ENCODE assay signal across 23 cellular contexts in the genomic region with DNA sequence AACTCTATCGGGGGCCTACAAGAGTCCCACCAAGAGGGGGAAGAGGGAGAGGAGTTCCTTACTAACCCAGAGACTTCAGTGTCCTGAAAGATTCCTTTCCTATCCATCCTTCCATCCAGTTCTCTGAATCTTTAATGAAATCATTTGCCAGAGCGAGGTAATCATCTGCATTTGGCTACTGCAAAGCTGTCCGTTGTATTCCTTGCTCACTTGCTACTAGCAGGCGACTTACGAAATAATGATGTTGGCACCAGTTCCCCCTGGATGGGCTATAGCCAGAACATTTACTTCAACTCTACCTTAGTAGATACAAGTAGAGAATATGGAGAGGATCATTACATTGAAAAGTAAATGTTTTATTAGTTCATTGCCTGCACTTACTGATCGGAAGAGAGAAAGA.
DNase-seq lines count a peak whose midpoint lies in the region; ATAC-seq and TF ChIP-seq lines count a peak whose summit lies in the region.
"Had no signal": no experiment of that assay in that cellular context is flagged by ENCODE, and none has a peak within 500 bp of the region (broad histone marks: within the 10 kb centered on the region; RNA-seq: fewer than 3 reads in every experiment).

No MANE protein-coding gene starts in this region.

- H3K9me3 Mint-ChIP-seq in stimulated activated memory B cell treated with anti-CD40 and anti-IgM and Interleukin-4, amounts not matched to agents 10 μg/mL and 1 μg/mL and 100 μg/mL, for 72 hours: no peaks in the 10 kb centered on the region
- H3K9me3 Mint-ChIP-seq: CD8-positive, alpha-beta T cell; IgD-negative memory B cell had no signal

- H3K9me3 ChIP-seq in BLaER1 (no peaks in the 10 kb centered on the region), T-helper 17 cell (ENCODE audit: control insufficient read depth, low read length, poor library complexity, severe bottlenecking) (no peaks in the 10 kb centered on the region), left lung (no peaks in the 10 kb centered on the region), stomach (no peaks in the 10 kb centered on the region)
- H3K9me3 ChIP-seq: BLaER1 treated with 17β-estradiol and CSF1 and Interleukin-3, amounts not matched to agents 10 nM and 100 nM; Caco-2; Peyer's patch had no signal

- H3K27ac ChIP-seq in BLaER1: peak overlapping the region; percentile 45; the same call in 1 of the 2 replicates
- H3K27ac ChIP-seq in left lung: peak overlapping the region in 1 of 2 donors; percentile 14
- no peak overlapping the region for H3K27ac ChIP-seq in stomach
- H3K27ac ChIP-seq: GM23248, KMS-11, Peyer's patch had no signal

- peaks cover 63% of the 10 kb centered on the region for H3K36me3 ChIP-seq in BLaER1
- peaks cover 0 to 56% of the 10 kb centered on the region in 2 donors for H3K36me3 ChIP-seq in left lung
- peaks cover 31 to 62% (median 60%) of the 10 kb centered on the region in 4 donors for H3K36me3 ChIP-seq in stomach

- WGBS in stomach, 5 donors: 86 to 92% (median 86%) methylated on average over 6 of the region's 6 CpGs

- H3K4me1 ChIP-seq in BLaER1: peaks cover 41% of the 10 kb centered on the region
- H3K4me1 ChIP-seq in left lung: peaks cover 21 to 47% of the 10 kb centered on the region in 2 donors
- H3K4me1 ChIP-seq in stomach: peaks cover 0 to 41% (median 3%) of the 10 kb centered on the region in 4 donors

- TF ChIP-seq EP300 in stomach (IDR thresholded peaks at IDR 0.05): no peak

- DNase-seq in T-helper 17 cell (no peak), left lung (no peak), NCI-H2196 treated with DMSO at 0.1 percent for 48 hours (lab: John Stamatoyannopoulos, UW; ENCODE audit: unreplicated experiment) (no peak), posterior vena cava (ENCODE audit: low spot score) (no peak), stomach (no peak)
- DNase-seq: Caco-2; CD8-positive, alpha-beta T cell; GM23248; HCEC 1CT; MM.1S; NCI-H1417; NCI-H1694; NCI-H2081; NCI-H226; NCI-H510A; NCI-H69; Peyer's patch; SHP77 treated with DMSO at 0.1 percent for 48 hours had no signal

- H3K4me3 Mint-ChIP-seq in T-helper 17 cell: no peak overlapping the region
- H3K4me3 Mint-ChIP-seq in stimulated activated memory B cell treated with anti-CD40 and anti-IgM and Interleukin-4, amounts not matched to agents 10 μg/mL and 1 μg/mL and 100 μg/mL, for 72 hours: no peak overlapping the region
- H3K4me3 Mint-ChIP-seq: CD8-positive, alpha-beta T cell had no signal

- peak overlapping the region; percentile 89 for H3K27ac Mint-ChIP-seq in T-helper 17 cell
- peak overlapping the region; percentile 57 for H3K27ac Mint-ChIP-seq in stimulated activated memory B cell treated with anti-CD40 and anti-IgM and Interleukin-4, amounts not matched to agents 10 μg/mL and 1 μg/mL and 100 μg/mL, for 72 hours
- H3K27ac Mint-ChIP-seq: CD8-positive, alpha-beta T cell had no signal

- no peak overlapping the region for H3K9ac ChIP-seq in BLaER1
- H3K9ac ChIP-seq: GM23248, KMS-11 had no signal

- H3K4me1 Mint-ChIP-seq in T-helper 17 cell: peaks cover 13% of the 10 kb centered on the region
- H3K4me1 Mint-ChIP-seq in stimulated activated memory B cell treated with anti-CD40 and anti-IgM and Interleukin-4, amounts not matched to agents 10 μg/mL and 1 μg/mL and 100 μg/mL, for 72 hours: peaks cover 11% of the 10 kb centered on the region

- H3K4me2 ChIP-seq in BLaER1: no peak overlapping the region
- H3K4me2 ChIP-seq: KMS-11 had no signal

- H3K27me3 ChIP-seq in BLaER1: no peaks in the 10 kb centered on the region
- H3K27me3 ChIP-seq in left lung: no peaks in the 10 kb centered on the region
- H3K27me3 ChIP-seq in stomach: no peaks in the 10 kb centered on the region
- H3K27me3 ChIP-seq: BLaER1 treated with 17β-estradiol and CSF1 and Interleukin-3, amounts not matched to agents 10 nM and 100 nM; Peyer's patch had no signal

- intact Hi-C loops in left lung (cut with DNase I) (no loop called here), posterior vena cava (cut with DNase I) (no loop called here), stomach (cut with DNase I; ENCODE audit: low total_unique reads) (no loop called here)

- TF ChIP-seq POLR2A in stomach (IDR thresholded peaks at IDR 0.05): no peak

- H3K36me3 Mint-ChIP-seq in T-helper 17 cell (ENCODE audit: low read depth): peaks cover 11% of the 10 kb centered on the region
- H3K36me3 Mint-ChIP-seq in stimulated activated memory B cell treated with anti-CD40 and anti-IgM and Interleukin-4, amounts not matched to agents 10 μg/mL and 1 μg/mL and 100 μg/mL, for 72 hours: peaks cover 37% of the 10 kb centered on the region

- H3K4me3 ChIP-seq in BLaER1 (no peak overlapping the region), left lung (no peak overlapping the region), stomach (no peak overlapping the region)
- H3K4me3 ChIP-seq: BLaER1 treated with 17β-estradiol and CSF1 and Interleukin-3, amounts not matched to agents 10 nM and 100 nM; GM23248; Peyer's patch had no signal

- TF ChIP-seq CTCF in left lung (IDR thresholded peaks at IDR 0.05) (no peak), stomach (IDR thresholded peaks at IDR 0.05) (no peak)

- no peaks in the 10 kb centered on the region for H3K27me3 Mint-ChIP-seq in T-helper 17 cell
- no peaks in the 10 kb centered on the region for H3K27me3 Mint-ChIP-seq in stimulated activated memory B cell treated with anti-CD40 and anti-IgM and Interleukin-4, amounts not matched to agents 10 μg/mL and 1 μg/mL and 100 μg/mL, for 72 hours
- H3K27me3 Mint-ChIP-seq: IgD-negative memory B cell had no signal

- H4K20me1 ChIP-seq in BLaER1: peaks cover 22% of the 10 kb centered on the region

- ATAC-seq in T-helper 17 cell (no peak), left lung (peak; percentile 4)
- no peak for ATAC-seq in stimulated activated memory B cell treated with anti-CD40 and anti-IgM and Interleukin-4, amounts not matched to agents 10 μg/mL and 1 μg/mL and 100 μg/mL, for 72 hours
- ATAC-seq: CD8-positive, alpha-beta T cell had no signal
